37 cellular contexts compared by ENCODE assay signal in genomic region chr6:147347179-147347881, GRCh38.
"Had no signal": no experiment of that assay in that cellular context is flagged by ENCODE, and none has a peak within 500 bp of the region (broad histone marks: within the 10 kb centered on the region; RNA-seq: fewer than 3 reads in every experiment).

No MANE protein-coding gene starts in this region.

- H3K27me3 ChIP-seq: ascending aorta, cardiac muscle cell had no signal

- H3K36me3 ChIP-seq: cardiac muscle cell had no signal

- H3K27ac Mint-ChIP-seq: activated B cell treated with CpG ODN at 0.5 μM for 24 hours; activated CD4-positive, alpha-beta memory T cell treated with anti-CD3 and anti-CD28 coated beads for 36 hours; activated CD4-positive, alpha-beta T cell treated with anti-CD3 and anti-CD28 coated beads, Interleukin-2, amount 10 ng/mL, durations not matched to agents 24 days and 14 days; activated CD8-positive, alpha-beta memory T cell treated with anti-CD3 and anti-CD28 coated beads, Interleukin-2, amount 10 ng/mL, durations not matched to agents 7 days and 5 days; activated CD8-positive, alpha-beta T cell treated with anti-CD3 and anti-CD28 coated beads for 36 hours; activated naive CD4-positive, alpha-beta T cell treated with anti-CD3 and anti-CD28 coated beads, Interleukin-2, amount 10 ng/mL, durations not matched to agents 7 days and 5 days; activated naive CD4-positive, alpha-beta T cell treated with anti-CD3 and anti-CD28 coated beads, Interleukin-2, amount 50 U/mL, for 24 hours; activated naive CD8-positive, alpha-beta T cell; activated naive CD8-positive, alpha-beta T cell treated with anti-CD3 and anti-CD28 coated beads, Interleukin-2, amount 10 ng/mL, durations not matched to agents 7 days and 5 days; activated naive CD8-positive, alpha-beta T cell treated with anti-CD3 and anti-CD28 coated beads, Interleukin-2, amount 50 U/mL, for 24 hours; activated T-cell treated with anti-CD3 and anti-CD28 coated beads, Interleukin-2, amount 50 U/mL, for 24 hours; activated T-helper 2 cell treated with anti-CD3 and anti-CD28 coated beads, Interferon-gamma antibody, Interleukin-2, Interleukin-4, amounts not matched to agents 10 μg/mL and 5 μg/mL and 100 μg/mL, durations not matched to agents 14 hours and 24 hours and 36 hours; brain; T-helper 1 cell treated with Interleukin-12 subunit alpha and Interleukin-12 subunit beta and Interleukin-4 antibody, amounts not matched to agents 30 μg/mL and 1 μg/mL, for 36 hours; T-helper 2 cell treated with Interferon-gamma antibody and Interleukin-4, amounts not matched to agents 5 μg/mL and 100 μg/mL, for 36 hours had no signal

- H3K9me3 ChIP-seq: ascending aorta had no signal

- H3K4me1 ChIP-seq: ascending aorta had no signal

- FAIRE-seq: bronchial epithelial cell, TTC549 had no signal

- DNase-seq: activated B cell treated with CpG ODN at 0.5 μM for 24 hours; activated CD4-positive, alpha-beta memory T cell treated with anti-CD3 and anti-CD28 coated beads for 36 hours; activated CD4-positive, alpha-beta T cell treated with anti-CD3 and anti-CD28 coated beads for 4 hours; activated CD4-positive, alpha-beta T cell treated with anti-CD3 and anti-CD28 coated beads, Interleukin-2, amount 10 ng/mL, durations not matched to agents 24 days and 14 days; activated CD4-positive, alpha-beta T cell treated with anti-CD3 and anti-CD28 coated beads, Interleukin-2, amount 50 U/mL, for 1 hour; activated CD4-positive, alpha-beta T cell treated with anti-CD3 and anti-CD28 coated beads, Interleukin-2, amount 50 U/mL, for 4 hours; activated CD4-positive, CD25-positive, alpha-beta regulatory T cell treated with anti-CD3 and anti-CD28 coated beads, Interleukin-2, amount 50 U/mL, for 72 hours; activated CD8-positive, alpha-beta memory T cell treated with anti-CD3 and anti-CD28 coated beads for 24 hours; activated CD8-positive, alpha-beta memory T cell treated with anti-CD3 and anti-CD28 coated beads, Interleukin-2, amount 10 ng/mL, durations not matched to agents 7 days and 5 days; activated CD8-positive, alpha-beta memory T cell treated with anti-CD3 and anti-CD28 coated beads, Interleukin-2, amount 50 U/mL, for 48 hours; activated CD8-positive, alpha-beta T cell treated with anti-CD3 and anti-CD28 coated beads for 36 hours; activated effector memory CD4-positive, alpha-beta T cell treated with Interleukin-2 at 50 U/mL for 16 hours; activated gamma-delta T cell; activated naive CD4-positive, alpha-beta T cell treated with anti-CD3 and anti-CD28 coated beads, Interleukin-2, amount 10 ng/mL, durations not matched to agents 7 days and 5 days; activated naive CD4-positive, alpha-beta T cell treated with Interleukin-2 at 50 U/mL for 16 hours; activated naive CD8-positive, alpha-beta T cell treated with anti-CD3 and anti-CD28 coated beads, Interleukin-2, amount 10 ng/mL, durations not matched to agents 7 days and 5 days; activated naive CD8-positive, alpha-beta T cell treated with anti-CD3 and anti-CD28 coated beads, Interleukin-2, amount 50 U/mL, for 24 hours; activated T-cell treated with anti-CD3 and anti-CD28 coated beads, Interleukin-2, amount 50 U/mL, for 24 hours; activated T-cell treated with anti-CD3 and anti-CD28 coated beads, Interleukin-2, amount 50 U/mL, for 48 hours; amygdala; anterior cingulate cortex; caudate nucleus; cerebellar nuclear complex; T-helper 2 cell; T-helper 9 cell had no signal

- H3K4me1 Mint-ChIP-seq: activated B cell treated with CpG ODN at 0.5 μM for 24 hours; activated CD4-positive, alpha-beta T cell treated with anti-CD3 and anti-CD28 coated beads, Interleukin-2, amount 10 ng/mL, durations not matched to agents 24 days and 14 days; activated CD8-positive, alpha-beta memory T cell treated with anti-CD3 and anti-CD28 coated beads, Interleukin-2, amount 10 ng/mL, durations not matched to agents 7 days and 5 days; activated naive CD4-positive, alpha-beta T cell treated with anti-CD3 and anti-CD28 coated beads, Interleukin-2, amount 10 ng/mL, durations not matched to agents 7 days and 5 days; activated naive CD4-positive, alpha-beta T cell treated with anti-CD3 and anti-CD28 coated beads, Interleukin-2, amount 50 U/mL, for 24 hours; activated naive CD8-positive, alpha-beta T cell treated with anti-CD3 and anti-CD28 coated beads, Interleukin-2, amount 10 ng/mL, durations not matched to agents 7 days and 5 days; activated naive CD8-positive, alpha-beta T cell treated with anti-CD3 and anti-CD28 coated beads, Interleukin-2, amount 50 U/mL, for 24 hours; brain; central memory CD8-positive, alpha-beta T cell had no signal

- H3K27ac ChIP-seq: ascending aorta, cardiac muscle cell, VCaP had no signal

- ATAC-seq: activated CD8-positive, alpha-beta memory T cell treated with anti-CD3 and anti-CD28 coated beads, Interleukin-2, amount 10 ng/mL, durations not matched to agents 7 days and 5 days; activated CD8-positive, alpha-beta T cell treated with anti-CD3 and anti-CD28 coated beads for 36 hours; activated naive CD8-positive, alpha-beta T cell treated with anti-CD3 and anti-CD28 coated beads, Interleukin-2, amount 50 U/mL, for 24 hours had no signal

- H3K9me3 Mint-ChIP-seq: activated B cell treated with CpG ODN at 0.5 μM for 24 hours; activated CD4-positive, alpha-beta memory T cell treated with anti-CD3 and anti-CD28 coated beads for 36 hours; activated CD4-positive, alpha-beta T cell treated with anti-CD3 and anti-CD28 coated beads, Interleukin-2, amount 10 ng/mL, durations not matched to agents 24 days and 14 days; activated CD8-positive, alpha-beta T cell treated with anti-CD3 and anti-CD28 coated beads for 36 hours; activated naive CD4-positive, alpha-beta T cell treated with anti-CD3 and anti-CD28 coated beads, Interleukin-2, amount 10 ng/mL, durations not matched to agents 7 days and 5 days; activated naive CD4-positive, alpha-beta T cell treated with anti-CD3 and anti-CD28 coated beads, Interleukin-2, amount 50 U/mL, for 24 hours; activated naive CD8-positive, alpha-beta T cell treated with anti-CD3 and anti-CD28 coated beads, Interleukin-2, amount 10 ng/mL, durations not matched to agents 7 days and 5 days; activated naive CD8-positive, alpha-beta T cell treated with anti-CD3 and anti-CD28 coated beads, Interleukin-2, amount 50 U/mL, for 24 hours; activated T-cell treated with anti-CD3 and anti-CD28 coated beads, Interleukin-2, amount 50 U/mL, for 24 hours; activated T-helper 2 cell treated with anti-CD3 and anti-CD28 coated beads, Interferon-gamma antibody, Interleukin-2, Interleukin-4, amounts not matched to agents 10 μg/mL and 5 μg/mL and 100 μg/mL, durations not matched to agents 14 hours and 24 hours and 36 hours; brain; central memory CD8-positive, alpha-beta T cell; T-helper 1 cell treated with Interleukin-12 subunit alpha and Interleukin-12 subunit beta and Interleukin-4 antibody, amounts not matched to agents 30 μg/mL and 1 μg/mL, for 36 hours; T-helper 2 cell treated with Interferon-gamma antibody and Interleukin-4, amounts not matched to agents 5 μg/mL and 100 μg/mL, for 36 hours had no signal

- H3K27me3 Mint-ChIP-seq: activated B cell treated with CpG ODN at 0.5 μM for 24 hours; activated CD4-positive, alpha-beta memory T cell treated with anti-CD3 and anti-CD28 coated beads for 36 hours; activated CD4-positive, alpha-beta T cell treated with anti-CD3 and anti-CD28 coated beads, Interleukin-2, amount 10 ng/mL, durations not matched to agents 24 days and 14 days; activated CD8-positive, alpha-beta memory T cell treated with anti-CD3 and anti-CD28 coated beads, Interleukin-2, amount 10 ng/mL, durations not matched to agents 7 days and 5 days; activated CD8-positive, alpha-beta T cell treated with anti-CD3 and anti-CD28 coated beads for 36 hours; activated naive CD4-positive, alpha-beta T cell treated with anti-CD3 and anti-CD28 coated beads, Interleukin-2, amount 10 ng/mL, durations not matched to agents 7 days and 5 days; activated naive CD4-positive, alpha-beta T cell treated with anti-CD3 and anti-CD28 coated beads, Interleukin-2, amount 50 U/mL, for 24 hours; activated naive CD8-positive, alpha-beta T cell; activated naive CD8-positive, alpha-beta T cell treated with anti-CD3 and anti-CD28 coated beads, Interleukin-2, amount 10 ng/mL, durations not matched to agents 7 days and 5 days; activated naive CD8-positive, alpha-beta T cell treated with anti-CD3 and anti-CD28 coated beads, Interleukin-2, amount 50 U/mL, for 24 hours; activated T-cell treated with anti-CD3 and anti-CD28 coated beads, Interleukin-2, amount 50 U/mL, for 24 hours; brain; central memory CD8-positive, alpha-beta T cell had no signal

- H3K4me3 ChIP-seq: ascending aorta, cardiac muscle cell had no signal

- H3K4me3 Mint-ChIP-seq: activated B cell treated with CpG ODN at 0.5 μM for 24 hours; activated CD4-positive, alpha-beta memory T cell treated with anti-CD3 and anti-CD28 coated beads for 36 hours; activated CD4-positive, alpha-beta T cell treated with anti-CD3 and anti-CD28 coated beads, Interleukin-2, amount 10 ng/mL, durations not matched to agents 24 days and 14 days; activated CD8-positive, alpha-beta memory T cell treated with anti-CD3 and anti-CD28 coated beads, Interleukin-2, amount 10 ng/mL, durations not matched to agents 7 days and 5 days; activated CD8-positive, alpha-beta T cell treated with anti-CD3 and anti-CD28 coated beads for 36 hours; activated naive CD4-positive, alpha-beta T cell treated with anti-CD3 and anti-CD28 coated beads, Interleukin-2, amount 10 ng/mL, durations not matched to agents 7 days and 5 days; activated naive CD4-positive, alpha-beta T cell treated with anti-CD3 and anti-CD28 coated beads, Interleukin-2, amount 50 U/mL, for 24 hours; activated naive CD8-positive, alpha-beta T cell; activated naive CD8-positive, alpha-beta T cell treated with anti-CD3 and anti-CD28 coated beads, Interleukin-2, amount 10 ng/mL, durations not matched to agents 7 days and 5 days; activated naive CD8-positive, alpha-beta T cell treated with anti-CD3 and anti-CD28 coated beads, Interleukin-2, amount 50 U/mL, for 24 hours; activated T-cell treated with anti-CD3 and anti-CD28 coated beads, Interleukin-2, amount 50 U/mL, for 24 hours; brain; central memory CD8-positive, alpha-beta T cell; T-helper 1 cell treated with Interleukin-12 subunit alpha and Interleukin-12 subunit beta and Interleukin-4 antibody, amounts not matched to agents 30 μg/mL and 1 μg/mL, for 36 hours; T-helper 2 cell treated with Interferon-gamma antibody and Interleukin-4, amounts not matched to agents 5 μg/mL and 100 μg/mL, for 36 hours had no signal
